ENCODE assay signal across 1 cellular context in genomic region chr19:18593367-18594095, GRCh38.
TF ChIP-seq lines count a peak whose summit lies in the region.

No MANE protein-coding gene starts in this region.

TF ChIP-seq in HepG2, 621 proteins besides CTCF, POLR2A, EP300 and RAD21:
- peak; percentile 12; the same call in 1 of the 2 replicates for TF ChIP-seq POLR2AphosphoS5 (IDR thresholded peaks at IDR 0.05; ENCODE audit: low read depth, low read length)
- no peak for TF ChIP-seq KDM2A (CRISPR knock-in tag; IDR thresholded peaks at IDR 0.05; ENCODE audit: borderline replicate concordance, low read depth)
- TF ChIP-seq TERF1 (CRISPR knock-in tag; IDR thresholded peaks at IDR 0.05) = no peak
- TF ChIP-seq PCBP1 (IDR thresholded peaks at IDR 0.05; ENCODE audit: borderline replicate concordance, low read depth, low read length) = no peak
- TF ChIP-seq ZNF564 (CRISPR knock-in tag; IDR thresholded peaks at IDR 0.05) = no peak
- peak; percentile 44 for TF ChIP-seq AGO1 (IDR thresholded peaks at IDR 0.05; ENCODE audit: low read depth, low read length, poor library complexity, severe bottlenecking)
- no peak for TF ChIP-seq HHEX (CRISPR knock-in tag; IDR thresholded peaks at IDR 0.05)
- peak; percentile 92 for TF ChIP-seq AGO2 (optimal IDR thresholded peaks at IDR 0.05; ENCODE audit: low read depth, low read length)
- TF ChIP-seq, protein P1, sequence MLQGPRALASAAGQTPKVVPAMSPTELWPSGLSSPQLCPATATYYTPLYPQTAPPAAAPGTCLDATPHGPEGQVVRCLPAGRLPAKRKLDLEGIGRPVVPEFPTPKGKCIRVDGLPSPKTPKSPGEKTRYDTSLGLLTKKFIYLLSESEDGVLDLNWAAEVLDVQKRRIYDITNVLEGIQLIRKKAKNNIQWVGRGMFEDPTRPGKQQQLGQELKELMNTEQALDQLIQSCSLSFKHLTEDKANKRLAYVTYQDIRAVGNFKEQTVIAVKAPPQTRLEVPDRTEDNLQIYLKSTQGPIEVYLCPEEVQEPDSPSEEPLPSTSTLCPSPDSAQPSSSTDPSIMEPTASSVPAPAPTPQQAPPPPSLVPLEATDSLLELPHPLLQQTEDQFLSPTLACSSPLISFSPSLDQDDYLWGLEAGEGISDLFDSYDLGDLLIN (CRISPR knock-in tag; IDR thresholded peaks at IDR 0.05; ENCODE audit: borderline replicate concordance) = no peak
- no peak for TF ChIP-seq ZNF3 (CRISPR knock-in tag; IDR thresholded peaks at IDR 0.05)
- TF ChIP-seq TGIF2 (CRISPR knock-in tag; IDR thresholded peaks at IDR 0.05) = no peak
- TF ChIP-seq PHF21A (CRISPR knock-in tag; IDR thresholded peaks at IDR 0.05) = no peak
